Comparison of ENCODE assay signal across 1 cellular context in the genomic region with DNA sequence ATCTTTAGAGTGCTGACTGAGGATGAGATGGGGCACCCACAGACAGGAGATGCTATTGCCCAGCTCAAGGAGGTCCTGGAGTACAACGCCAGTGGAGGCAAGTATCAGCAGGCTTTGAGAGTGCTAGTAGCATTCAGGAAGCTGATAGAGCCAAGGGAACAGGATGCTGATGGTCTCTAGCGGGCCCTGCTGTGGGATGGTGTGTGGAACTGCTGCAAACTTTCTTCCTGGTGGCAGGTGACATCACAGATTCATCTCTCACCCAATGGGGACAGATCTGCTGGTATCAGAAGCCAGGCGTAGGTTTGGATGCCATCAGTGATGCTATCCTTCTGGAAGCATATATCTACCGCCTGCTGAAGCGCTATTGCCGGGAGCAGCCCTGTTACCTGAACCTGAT.
TF ChIP-seq lines count a peak whose summit lies in the region.

No MANE protein-coding gene starts in this region.

TF ChIP-seq in GM23338, 12 proteins besides CTCF, POLR2A, EP300 and RAD21 (continued from another document):
- TF ChIP-seq, protein P1, sequence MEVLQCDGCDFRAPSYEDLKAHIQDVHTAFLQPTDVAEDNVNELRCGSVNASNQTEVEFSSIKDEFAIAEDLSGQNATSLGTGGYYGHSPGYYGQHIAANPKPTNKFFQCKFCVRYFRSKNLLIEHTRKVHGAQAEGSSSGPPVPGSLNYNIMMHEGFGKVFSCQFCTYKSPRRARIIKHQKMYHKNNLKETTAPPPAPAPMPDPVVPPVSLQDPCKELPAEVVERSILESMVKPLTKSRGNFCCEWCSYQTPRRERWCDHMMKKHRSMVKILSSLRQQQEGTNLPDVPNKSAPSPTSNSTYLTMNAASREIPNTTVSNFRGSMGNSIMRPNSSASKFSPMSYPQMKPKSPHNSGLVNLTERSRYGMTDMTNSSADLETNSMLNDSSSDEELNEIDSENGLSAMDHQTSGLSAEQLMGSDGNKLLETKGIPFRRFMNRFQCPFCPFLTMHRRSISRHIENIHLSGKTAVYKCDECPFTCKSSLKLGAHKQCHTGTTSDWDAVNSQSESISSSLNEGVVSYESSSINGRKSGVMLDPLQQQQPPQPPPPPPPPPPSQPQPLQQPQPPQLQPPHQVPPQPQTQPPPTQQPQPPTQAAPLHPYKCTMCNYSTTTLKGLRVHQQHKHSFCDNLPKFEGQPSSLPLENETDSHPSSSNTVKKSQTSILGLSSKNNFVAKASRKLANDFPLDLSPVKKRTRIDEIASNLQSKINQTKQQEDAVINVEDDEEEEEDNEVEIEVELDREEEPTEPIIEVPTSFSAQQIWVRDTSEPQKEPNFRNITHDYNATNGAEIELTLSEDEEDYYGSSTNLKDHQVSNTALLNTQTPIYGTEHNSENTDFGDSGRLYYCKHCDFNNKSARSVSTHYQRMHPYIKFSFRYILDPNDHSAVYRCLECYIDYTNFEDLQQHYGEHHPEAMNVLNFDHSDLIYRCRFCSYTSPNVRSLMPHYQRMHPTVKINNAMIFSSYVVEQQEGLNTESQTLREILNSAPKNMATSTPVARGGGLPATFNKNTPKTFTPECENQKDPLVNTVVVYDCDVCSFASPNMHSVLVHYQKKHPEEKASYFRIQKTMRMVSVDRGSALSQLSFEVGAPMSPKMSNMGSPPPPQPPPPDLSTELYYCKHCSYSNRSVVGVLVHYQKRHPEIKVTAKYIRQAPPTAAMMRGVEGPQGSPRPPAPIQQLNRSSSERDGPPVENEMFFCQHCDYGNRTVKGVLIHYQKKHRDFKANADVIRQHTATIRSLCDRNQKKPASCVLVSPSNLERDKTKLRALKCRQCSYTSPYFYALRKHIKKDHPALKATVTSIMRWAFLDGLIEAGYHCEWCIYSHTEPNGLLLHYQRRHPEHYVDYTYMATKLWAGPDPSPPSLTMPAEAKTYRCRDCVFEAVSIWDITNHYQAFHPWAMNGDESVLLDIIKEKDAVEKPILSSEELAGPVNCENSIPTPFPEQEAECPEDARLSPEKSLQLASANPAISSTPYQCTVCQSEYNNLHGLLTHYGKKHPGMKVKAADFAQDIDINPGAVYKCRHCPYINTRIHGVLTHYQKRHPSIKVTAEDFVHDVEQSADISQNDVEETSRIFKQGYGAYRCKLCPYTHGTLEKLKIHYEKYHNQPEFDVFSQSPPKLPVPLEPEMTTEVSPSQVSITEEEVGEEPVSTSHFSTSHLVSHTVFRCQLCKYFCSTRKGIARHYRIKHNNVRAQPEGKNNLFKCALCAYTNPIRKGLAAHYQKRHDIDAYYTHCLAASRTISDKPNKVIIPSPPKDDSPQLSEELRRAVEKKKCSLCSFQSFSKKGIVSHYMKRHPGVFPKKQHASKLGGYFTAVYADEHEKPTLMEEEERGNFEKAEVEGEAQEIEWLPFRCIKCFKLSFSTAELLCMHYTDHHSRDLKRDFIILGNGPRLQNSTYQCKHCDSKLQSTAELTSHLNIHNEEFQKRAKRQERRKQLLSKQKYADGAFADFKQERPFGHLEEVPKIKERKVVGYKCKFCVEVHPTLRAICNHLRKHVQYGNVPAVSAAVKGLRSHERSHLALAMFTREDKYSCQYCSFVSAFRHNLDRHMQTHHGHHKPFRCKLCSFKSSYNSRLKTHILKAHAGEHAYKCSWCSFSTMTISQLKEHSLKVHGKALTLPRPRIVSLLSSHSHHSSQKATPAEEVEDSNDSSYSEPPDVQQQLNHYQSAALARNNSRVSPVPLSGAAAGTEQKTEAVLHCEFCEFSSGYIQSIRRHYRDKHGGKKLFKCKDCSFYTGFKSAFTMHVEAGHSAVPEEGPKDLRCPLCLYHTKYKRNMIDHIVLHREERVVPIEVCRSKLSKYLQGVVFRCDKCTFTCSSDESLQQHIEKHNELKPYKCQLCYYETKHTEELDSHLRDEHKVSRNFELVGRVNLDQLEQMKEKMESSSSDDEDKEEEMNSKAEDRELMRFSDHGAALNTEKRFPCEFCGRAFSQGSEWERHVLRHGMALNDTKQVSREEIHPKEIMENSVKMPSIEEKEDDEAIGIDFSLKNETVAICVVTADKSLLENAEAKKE (CRISPR knock-in tag; IDR thresholded peaks at IDR 0.05) = no peak
- TF ChIP-seq JUNB (IDR thresholded peaks at IDR 0.05; ENCODE audit: unreplicated experiment) (no peak), POLR2AphosphoS5 (IDR thresholded peaks at IDR 0.05; ENCODE audit: low read depth) (no peak)
